Comparison of ENCODE assay signal across 18 cellular contexts in the genomic region with DNA sequence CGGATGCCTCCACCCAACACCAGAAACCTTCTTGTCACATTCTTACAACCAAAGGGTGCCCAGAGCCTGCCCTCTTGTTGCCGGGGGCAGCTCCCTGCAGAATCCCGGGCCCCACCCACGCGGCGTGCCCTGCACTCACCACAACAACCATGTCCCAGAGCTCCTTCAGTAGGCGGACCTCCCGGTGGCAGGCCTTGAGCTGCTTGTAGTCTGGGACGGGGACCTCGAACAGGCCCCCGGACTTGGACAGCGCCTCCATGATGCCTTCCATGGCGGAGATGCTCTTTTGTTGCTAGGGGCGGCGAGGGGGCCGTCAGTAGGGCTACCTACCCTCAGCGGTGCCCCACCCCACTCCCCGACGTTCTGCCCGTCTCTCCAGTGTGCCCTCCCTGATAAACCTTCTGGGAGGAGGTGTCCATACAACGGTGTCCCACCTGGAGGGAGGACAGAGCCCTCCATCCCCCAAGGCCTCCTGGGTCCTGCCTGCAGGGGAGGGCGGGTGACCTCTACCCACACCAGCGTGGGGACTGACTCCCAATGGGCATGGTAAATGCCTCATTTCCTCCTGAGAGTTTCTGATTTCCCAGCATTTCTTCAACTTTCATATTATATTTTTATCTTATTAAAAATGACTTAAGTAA. TPM values are rescaled to one million over a fixed set of nuclear protein-coding genes. Genes with fewer than 3 reads are reported as not detected.
DNase-seq lines count a peak whose midpoint lies in the region; TF ChIP-seq lines count a peak whose summit lies in the region.
"Had no signal": no experiment of that assay in that cellular context is flagged by ENCODE, and none has a peak within 500 bp of the region (broad histone marks: within the 10 kb centered on the region; RNA-seq: fewer than 3 reads in every experiment).

No MANE protein-coding gene starts in this region.

- H3K18ac ChIP-seq in H9 (ENCODE audit: insufficient read length, low read depth, low read length): no peak overlapping the region

- no peaks in the 10 kb centered on the region for H3K79me2 ChIP-seq in Karpas-422 (ENCODE audit: low read length)
- no peaks in the 10 kb centered on the region for H3K79me2 ChIP-seq in H9 (ENCODE audit: insufficient read depth, low read length)

- H3K27me3 ChIP-seq in Karpas-422 (ENCODE audit: low read length) (no peaks in the 10 kb centered on the region), endodermal cell (ENCODE audit: control insufficient read depth, insufficient read depth, low read length, poor library complexity, severe bottlenecking) (no peaks in the 10 kb centered on the region), spleen (replicated peaks in 1 of 7) (no peaks in the 10 kb centered on the region), H9 (ENCODE audit: insufficient read depth, low read length) (no peaks in the 10 kb centered on the region)

- no peaks in the 10 kb centered on the region for H4K20me1 ChIP-seq in Karpas-422 (ENCODE audit: insufficient read depth, low read depth, low read length)
- H4K20me1 ChIP-seq in H9 (ENCODE audit: control insufficient read depth, insufficient read depth, insufficient read length): no peaks in the 10 kb centered on the region

- intact Hi-C loops in spleen (cut with DNase I; ENCODE audit: low total_unique reads): no loop called here

- 91 to 94% methylated on average over 11 to 23 of the region's 23 CpGs for WGBS in endodermal cell (ENCODE audit: insufficient coverage in 1 of 2, insufficient read length in 1 of 2), 2 experiments
- WGBS in spleen, 5 donors: 81 to 93% (median 86%) methylated on average over 18 to 23 of the region's 23 CpGs
- no CpG with 5 or more reads among the region's 23 CpGs for WGBS in H9 (ENCODE audit: extremely low coverage, insufficient read length, low lambda C conversion rate)

- H3K9me2 ChIP-seq in Karpas-422 (replicated peaks; ENCODE audit: insufficient read depth, low read length): no peaks in the 10 kb centered on the region

- H3K4ac ChIP-seq in H9 (ENCODE audit: low read depth, low read length): no peak overlapping the region

- H3K36me3 Mint-ChIP-seq in endodermal cell (ENCODE audit: low read depth): no peaks in the 10 kb centered on the region
- no peaks in the 10 kb centered on the region for H3K36me3 Mint-ChIP-seq in neural crest cell (ENCODE audit: low read depth)
- no peaks in the 10 kb centered on the region; a peak in 1 of 7 replicates for H3K36me3 Mint-ChIP-seq in H9 (ENCODE audit: insufficient read depth in 1 of 3, low read depth in 3 of 3)
- H3K36me3 Mint-ChIP-seq: CD14-positive monocyte; CD8-positive, alpha-beta T cell had no signal

- no peaks in the 10 kb centered on the region for H3K9me3 ChIP-seq in Karpas-422 (ENCODE audit: low read length)
- H3K9me3 ChIP-seq in endodermal cell (ENCODE audit: control insufficient read depth, low read length): no peaks in the 10 kb centered on the region
- no peaks in the 10 kb centered on the region for H3K9me3 ChIP-seq in spleen
- no peaks in the 10 kb centered on the region for H3K9me3 ChIP-seq in H9 (ENCODE audit: control insufficient read depth, low read depth, low read length)

- no peak overlapping the region for H2AK5ac ChIP-seq in H9 (ENCODE audit: insufficient read length, low read length)

- H3K23me2 ChIP-seq in H9 (ENCODE audit: insufficient read length, low read depth, low read length, poor library complexity, severe bottlenecking): no peaks in the 10 kb centered on the region

- H3K56ac ChIP-seq in H9 (ENCODE audit: insufficient read length, low read depth, low read length): no peak overlapping the region

- peak overlapping the region; percentile 21 for H3K4me2 ChIP-seq in Karpas-422 (ENCODE audit: low read depth, low read length, poor library complexity, severe bottlenecking)
- H3K4me2 ChIP-seq in H9 (ENCODE audit: insufficient read depth, insufficient read length, low read length): no peak overlapping the region

- H4K91ac ChIP-seq in H9 (ENCODE audit: insufficient read length, low read depth, low read length): no peak overlapping the region

- H4K5ac ChIP-seq in H9 (ENCODE audit: insufficient read length, low read depth, low read length): no peak overlapping the region

- H3K4me1 ChIP-seq in Karpas-422 (ENCODE audit: low read length) (peaks cover 22% of the 10 kb centered on the region), endodermal cell (ENCODE audit: control insufficient read depth, insufficient read depth, low read length) (no peaks in the 10 kb centered on the region), spleen (no peaks in the 10 kb centered on the region), H9 (ENCODE audit: insufficient read depth, low read length) (no peaks in the 10 kb centered on the region)

- no peaks in the 10 kb centered on the region for H3K9me3 Mint-ChIP-seq in endodermal cell
- H3K9me3 Mint-ChIP-seq in neural crest cell: no peaks in the 10 kb centered on the region
- no peaks in the 10 kb centered on the region for H3K9me3 Mint-ChIP-seq in H9
- H3K9me3 Mint-ChIP-seq: CD14-positive monocyte; CD8-positive, alpha-beta T cell had no signal

- DNase-seq in Karpas-422 (no peak), endodermal cell (peak; percentile 34), neural crest cell (ENCODE audit: low read depth, low spot score) (no peak), spleen (peak; percentile 57), NCI-H1417 treated with DMSO at 0.1 percent for 48 hours (lab: John Stamatoyannopoulos, UW) (no peak), H9 (no peak), NCI-H187 treated with DMSO at 0.1 percent for 48 hours (lab: John Stamatoyannopoulos, UW) (no peak), cerebellar cortex (ENCODE audit: low spot score) (no peak)
- DNase-seq: CD8-positive, alpha-beta T cell; COR-L47; DMS153; DMS79 treated with DMSO at 0.1 percent for 48 hours; EL; HCEC 1CT; IMR-90 had no signal

- H3K36me3 ChIP-seq in Karpas-422 (ENCODE audit: insufficient read depth, low read length) (no peaks in the 10 kb centered on the region), endodermal cell (ENCODE audit: control insufficient read depth, insufficient read depth, low read length) (no peaks in the 10 kb centered on the region), spleen (no peaks in the 10 kb centered on the region)

- no peak overlapping the region for H2BK12ac ChIP-seq in H9 (ENCODE audit: insufficient read length, low read depth, low read length)

- H3K79me1 ChIP-seq in H9 (ENCODE audit: insufficient read depth, low read depth, low read length, poor library complexity, severe bottlenecking): no peaks in the 10 kb centered on the region

- peaks cover 6% of the 10 kb centered on the region for H3K4me1 Mint-ChIP-seq in endodermal cell
- H3K4me1 Mint-ChIP-seq in neural crest cell: peaks cover 5% of the 10 kb centered on the region
- H3K4me1 Mint-ChIP-seq in H9: peaks cover 6 to 13% of the 10 kb centered on the region in 2 experiments
- H3K4me1 Mint-ChIP-seq: CD14-positive monocyte had no signal

- no peak overlapping the region for H2AFZ ChIP-seq in Karpas-422 (ENCODE audit: low read length)
- H2AFZ ChIP-seq in H9 (ENCODE audit: low read length): no peak overlapping the region

- H3K27me3 Mint-ChIP-seq in endodermal cell (ENCODE audit: insufficient read depth) (peaks cover 2% of the 10 kb centered on the region), neural crest cell (ENCODE audit: low read depth) (no peaks in the 10 kb centered on the region), H9 (ENCODE audit: low read depth) (peaks cover 5% of the 10 kb centered on the region)

- H3K4me3 ChIP-seq in Karpas-422 (ENCODE audit: low read length) (no peak overlapping the region), endodermal cell (ENCODE audit: low read length) (no peak overlapping the region), spleen (no peak overlapping the region)

- no peak overlapping the region for H2BK15ac ChIP-seq in H9 (ENCODE audit: low read depth, low read length)

- H3K4me3 Mint-ChIP-seq in endodermal cell (no peak overlapping the region), neural crest cell (no peak overlapping the region), H9 (no peak overlapping the region)
- H3K4me3 Mint-ChIP-seq: CD14-positive monocyte; CD8-positive, alpha-beta T cell had no signal

- H3K14ac ChIP-seq in H9 (ENCODE audit: insufficient read depth, low read length): no peak overlapping the region

- no peak for TF ChIP-seq POLR2A in spleen (IDR thresholded peaks at IDR 0.05)

- H3K27ac ChIP-seq in Karpas-422 (ENCODE audit: low read length) (no peak overlapping the region), endodermal cell (ENCODE audit: low read depth, low read length) (no peak overlapping the region), spleen (no peak overlapping the region), H9 (ENCODE audit: insufficient read length, low read depth, low read length) (no peak overlapping the region)

- no peak overlapping the region for H3T11ph ChIP-seq in H9 (ENCODE audit: low read length)

- H2BK120ac ChIP-seq in H9 (ENCODE audit: low read depth, low read length, poor library complexity, severe bottlenecking): no peak overlapping the region

- no peak overlapping the region for H2BK20ac ChIP-seq in H9 (ENCODE audit: low read depth, low read length, poor library complexity, severe bottlenecking)

- TF ChIP-seq CTCF in endodermal cell (conservative IDR thresholded peaks at IDR 0.05) (no peak), neural crest cell (conservative IDR thresholded peaks at IDR 0.05) (no peak), spleen (IDR thresholded peaks at IDR 0.05 in 8 of 11, conservative IDR thresholded peaks at IDR 0.05 in 3 of 11) (no peak), H9 (conservative IDR thresholded peaks at IDR 0.05) (no peak)

- no peak overlapping the region for H3K27ac Mint-ChIP-seq in endodermal cell
- peak overlapping the region; percentile 19 for H3K27ac Mint-ChIP-seq in neural crest cell (ENCODE audit: unreplicated experiment)
- H3K27ac Mint-ChIP-seq in H9: no peak overlapping the region
- H3K27ac Mint-ChIP-seq: CD14-positive monocyte; CD8-positive, alpha-beta T cell had no signal

- H3K23ac ChIP-seq in H9 (ENCODE audit: insufficient read length, low read depth, low read length): no peak overlapping the region

- H3K9ac ChIP-seq in Karpas-422 (ENCODE audit: low read length) (no peak overlapping the region), endodermal cell (ENCODE audit: extremely low read depth, low read length, poor library complexity, severe bottlenecking) (no peak overlapping the region), H9 (ENCODE audit: extremely low read depth, insufficient read length, low read length) (no peak overlapping the region)

- H4K8ac ChIP-seq in H9 (replicated peaks; ENCODE audit: insufficient read length, low read depth, low read length): no peak overlapping the region

- no peak overlapping the region for H2BK5ac ChIP-seq in H9 (ENCODE audit: insufficient read length, low read length)

RNA-seq across cellular contexts. Expression of gene DNAH17, which starts 52.2 kb away (rescaled TPM):
- total RNA-seq in Karpas-422 (2014; rRNA removed; shearing (Covaris generic); ENCODE audit: low replicate concordance): not detected in 2 replicates
- total RNA-seq in endodermal cell (under 1 TPM; 0.13 to 0.64 TPM), neural crest cell (0.09 TPM in 1 of 2 replicates, not detected in the other), spleen (1 to 10 TPM in 1 of 7 donors, under 1 TPM in 5, not detected in 1; 0.29 to 1.0 (median 0.77) TPM), H9 (2021) (0.13 and 0.33 TPM in 2 replicates)
- not detected for polyA plus RNA-seq in endodermal cell (2013, experiment 1 of 2)
- 0.12 TPM for polyA plus RNA-seq in endodermal cell (2013, experiment 2 of 2)
- under 1 TPM; 0.06 to 0.72 (median 0.32) TPM for polyA plus RNA-seq in spleen
- total RNA-seq: HT-29, IMR-90 had no signal
- polyA plus RNA-seq: BJ, IMR-90 had no signal

Comparison
In these comparisons a context has a peak if more than half of its experiments do, and no peak if none do; other contexts are left out.
1. DNase-seq: peak in endodermal cell (single experiment) and spleen (single experiment); none in Karpas-422 (single experiment), neural crest cell (single experiment), NCI-H1417 treated with DMSO at 0.1 percent for 48 hours (single experiment), H9 (single experiment), NCI-H187 treated with DMSO at 0.1 percent for 48 hours (single experiment) and cerebellar cortex (single experiment).